ENCODE assay signal across 19 cellular contexts in the genomic region with DNA sequence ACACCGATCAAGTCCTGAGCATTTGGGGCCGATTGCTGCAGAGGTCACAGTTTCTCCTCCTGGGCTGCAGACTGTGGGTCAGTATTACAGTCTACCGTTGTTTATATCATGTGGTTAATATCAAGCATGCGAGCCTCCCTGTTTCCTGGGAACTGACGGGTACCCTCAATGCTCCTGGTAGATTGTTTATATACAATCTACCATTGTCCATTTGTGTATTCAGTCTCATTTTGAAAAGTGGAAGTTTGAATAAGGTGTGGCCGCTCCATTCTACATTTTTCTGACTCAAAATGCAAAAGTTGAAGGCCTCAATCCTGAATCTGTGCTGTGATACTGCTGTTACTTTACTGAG.
DNase-seq lines count a peak whose midpoint lies in the region; TF ChIP-seq lines count a peak whose summit lies in the region.
"Had no signal": no experiment of that assay in that cellular context is flagged by ENCODE, and none has a peak within 500 bp of the region (broad histone marks: within the 10 kb centered on the region; RNA-seq: fewer than 3 reads in every experiment).

No MANE protein-coding gene starts in this region.

- TF ChIP-seq CTCF in MCF 10A (IDR thresholded peaks at IDR 0.05; ENCODE audit: unreplicated experiment) (no peak), breast epithelium (IDR thresholded peaks at IDR 0.05) (no peak), osteoblast (IDR thresholded peaks at IDR 0.05; ENCODE audit: extremely low read depth, low read depth, low read length) (no peak)

- H3K36me3 ChIP-seq in breast epithelium (no peaks in the 10 kb centered on the region), SJSA1 (no peaks in the 10 kb centered on the region), osteoblast (ENCODE audit: insufficient read depth, low read length) (no peaks in the 10 kb centered on the region)
- H3K36me3 ChIP-seq: BLaER1 had no signal

- H3K9me3 ChIP-seq in breast epithelium (no peaks in the 10 kb centered on the region), SJSA1 (replicated peaks) (no peaks in the 10 kb centered on the region), osteoblast (ENCODE audit: low read depth, low read length) (no peaks in the 10 kb centered on the region)
- H3K9me3 ChIP-seq: BLaER1 had no signal

- H3K27ac ChIP-seq in breast epithelium (no peak overlapping the region), SJSA1 (peak overlapping the region; percentile 72), osteoblast (ENCODE audit: low read depth, low read length) (no peak overlapping the region)
- H3K27ac ChIP-seq: 22Rv1, BLaER1, C4-2B, GM23248 had no signal

- DNase-seq in MCF 10A (ENCODE audit: unreplicated experiment) (no peak), breast epithelium (ENCODE audit: low spot score in 2 of 2) (no peak), SJSA1 (ENCODE audit: low read depth in 1 of 2, low spot score in 2 of 2) (peak; percentile 59 to 69), osteoblast (ENCODE audit: insufficient read length, low spot score, missing footprints) (peak; percentile 49), superior temporal gyrus (ENCODE audit: extremely low spot score) (no peak), COLO668 (lab: John Stamatoyannopoulos, UW; ENCODE audit: unreplicated experiment) (no peak)
- DNase-seq: CD4-positive, CD25-positive, alpha-beta regulatory T cell; DMS 273 treated with DMSO at 0.1 percent for 48 hours; DMS79; EL; GDM1; GM23248; H9 had no signal

- no peaks in the 10 kb centered on the region for H3K36me3 Mint-ChIP-seq in MCF 10A (ENCODE audit: insufficient read depth, unreplicated experiment)

- POLR2A ChIA-PET in MCF 10A (lab: Yijun Ruan, JAX), result no interaction called here

- no peaks in the 10 kb centered on the region for H3K4me1 ChIP-seq in breast epithelium
- H3K4me1 ChIP-seq in SJSA1 (replicated peaks), result peaks cover 19% of the 10 kb centered on the region
- no peaks in the 10 kb centered on the region for H3K4me1 ChIP-seq in osteoblast (ENCODE audit: insufficient read depth, low read length)
- H3K4me1 ChIP-seq: BLaER1 had no signal

- intact Hi-C loops in MCF 10A (cut with micrococcal nuclease) (no loop called here), breast epithelium (cut with DNase I; ENCODE audit: low total_unique reads) (no loop called here)

- CTCF ChIA-PET in MCF 10A (lab: Yijun Ruan, JAX), result no interaction called here

- no peaks in the 10 kb centered on the region for H3K79me2 ChIP-seq in osteoblast (ENCODE audit: insufficient read depth, low read length)

- peak overlapping the region; percentile 51 for H3K27ac Mint-ChIP-seq in MCF 10A (ENCODE audit: low read depth, unreplicated experiment)
- H3K27ac Mint-ChIP-seq: B cell; CD8-positive, alpha-beta T cell had no signal

- no peaks in the 10 kb centered on the region for H3K4me1 Mint-ChIP-seq in MCF 10A (ENCODE audit: insufficient read depth, unreplicated experiment)
- H3K4me1 Mint-ChIP-seq: B cell, H9 had no signal

- no peak overlapping the region for H2AFZ ChIP-seq in osteoblast (ENCODE audit: low read length)
- H2AFZ ChIP-seq: GM23248 had no signal

- H3K9me3 Mint-ChIP-seq in MCF 10A (ENCODE audit: unreplicated experiment), result no peaks in the 10 kb centered on the region
- H3K9me3 Mint-ChIP-seq: CD4-positive, CD25-positive, alpha-beta regulatory T cell; CD8-positive, alpha-beta T cell; H9 had no signal

- no peak overlapping the region for H3K4me2 ChIP-seq in osteoblast (ENCODE audit: insufficient read depth, low read length)
- H3K4me2 ChIP-seq: BLaER1 had no signal

- TF ChIP-seq POLR2A in breast epithelium (IDR thresholded peaks at IDR 0.05), result no peak

- H3K4me3 ChIP-seq in breast epithelium (no peak overlapping the region), SJSA1 (no peak overlapping the region), osteoblast (ENCODE audit: insufficient read depth, low read length) (no peak overlapping the region)
- H3K4me3 ChIP-seq: BLaER1, GM12878, GM23248 had no signal

- H3K27me3 ChIP-seq in breast epithelium (no peaks in the 10 kb centered on the region), SJSA1 (replicated peaks) (no peaks in the 10 kb centered on the region), osteoblast (ENCODE audit: insufficient read depth, low read length) (no peaks in the 10 kb centered on the region)
- H3K27me3 ChIP-seq: BLaER1 had no signal

- no TSS peak for BruUV-seq in MCF 10A (replicated peaks; lab: Mats Ljungman, UMichigan)

- H3K27me3 Mint-ChIP-seq in MCF 10A (ENCODE audit: insufficient read depth, unreplicated experiment), result no peaks in the 10 kb centered on the region
- H3K27me3 Mint-ChIP-seq: B cell; CD4-positive, CD25-positive, alpha-beta regulatory T cell had no signal

- no peaks in the 10 kb centered on the region for H4K20me1 ChIP-seq in osteoblast (ENCODE audit: insufficient read depth, low read length)
- H4K20me1 ChIP-seq: BLaER1 had no signal

- H3K4me3 Mint-ChIP-seq in MCF 10A (ENCODE audit: unreplicated experiment), result no peak overlapping the region
- H3K4me3 Mint-ChIP-seq: B cell; CD4-positive, CD25-positive, alpha-beta regulatory T cell; CD8-positive, alpha-beta T cell; H9 had no signal

Comparison
In these comparisons a context has a peak if more than half of its experiments do, and no peak if none do; other contexts are left out.
1. DNase-seq: peak in SJSA1 (2 of 2) and osteoblast (single experiment); none in MCF 10A (single experiment), breast epithelium (0 of 2), superior temporal gyrus (single experiment) and COLO668 (single experiment).